2 cellular contexts compared by ENCODE assay signal in the genomic region with DNA sequence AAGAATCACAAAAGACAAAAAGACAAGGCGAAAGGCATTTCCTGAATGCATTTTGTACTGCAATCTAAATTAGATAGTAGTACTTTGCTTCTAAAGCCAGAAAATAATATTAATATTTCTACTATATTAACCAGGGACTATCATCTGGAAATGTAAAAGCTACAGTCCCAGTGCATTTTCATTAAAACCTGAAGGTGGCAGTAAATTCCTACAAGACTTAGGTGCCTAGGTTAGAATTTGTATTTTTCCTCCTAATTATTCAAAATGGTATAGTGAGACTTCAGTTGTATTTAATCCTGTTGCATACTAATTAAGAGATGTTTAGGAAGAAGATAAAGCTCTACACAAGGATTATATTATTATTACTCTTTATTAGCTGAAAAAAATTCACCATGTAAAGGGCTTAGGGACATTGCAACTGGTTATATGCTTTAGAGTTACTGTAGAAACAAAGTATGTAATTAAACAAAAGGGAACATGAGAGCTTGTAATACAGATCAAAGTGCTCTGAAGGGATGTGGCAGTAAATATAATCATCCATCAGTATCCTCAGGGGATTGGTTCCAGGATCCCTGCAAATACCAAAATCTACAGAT.
A peak's percentile ranks its signal among the peaks of the same experiment; 100 is the strongest.
TF ChIP-seq lines count a peak whose summit lies in the region.

No MANE protein-coding gene starts in this region.

TF ChIP-seq in A549, 52 proteins besides CTCF, POLR2A, EP300 and RAD21 (continued from another document):
- TF ChIP-seq HES2 (IDR thresholded peaks at IDR 0.05), result no peak
- peak; percentile 32; the same call in 1 of the 3 replicates for TF ChIP-seq SMC3 (IDR thresholded peaks at IDR 0.05)

TF ChIP-seq in H1, 55 proteins besides CTCF, POLR2A, EP300 and RAD21:
- TF ChIP-seq, protein P1, sequence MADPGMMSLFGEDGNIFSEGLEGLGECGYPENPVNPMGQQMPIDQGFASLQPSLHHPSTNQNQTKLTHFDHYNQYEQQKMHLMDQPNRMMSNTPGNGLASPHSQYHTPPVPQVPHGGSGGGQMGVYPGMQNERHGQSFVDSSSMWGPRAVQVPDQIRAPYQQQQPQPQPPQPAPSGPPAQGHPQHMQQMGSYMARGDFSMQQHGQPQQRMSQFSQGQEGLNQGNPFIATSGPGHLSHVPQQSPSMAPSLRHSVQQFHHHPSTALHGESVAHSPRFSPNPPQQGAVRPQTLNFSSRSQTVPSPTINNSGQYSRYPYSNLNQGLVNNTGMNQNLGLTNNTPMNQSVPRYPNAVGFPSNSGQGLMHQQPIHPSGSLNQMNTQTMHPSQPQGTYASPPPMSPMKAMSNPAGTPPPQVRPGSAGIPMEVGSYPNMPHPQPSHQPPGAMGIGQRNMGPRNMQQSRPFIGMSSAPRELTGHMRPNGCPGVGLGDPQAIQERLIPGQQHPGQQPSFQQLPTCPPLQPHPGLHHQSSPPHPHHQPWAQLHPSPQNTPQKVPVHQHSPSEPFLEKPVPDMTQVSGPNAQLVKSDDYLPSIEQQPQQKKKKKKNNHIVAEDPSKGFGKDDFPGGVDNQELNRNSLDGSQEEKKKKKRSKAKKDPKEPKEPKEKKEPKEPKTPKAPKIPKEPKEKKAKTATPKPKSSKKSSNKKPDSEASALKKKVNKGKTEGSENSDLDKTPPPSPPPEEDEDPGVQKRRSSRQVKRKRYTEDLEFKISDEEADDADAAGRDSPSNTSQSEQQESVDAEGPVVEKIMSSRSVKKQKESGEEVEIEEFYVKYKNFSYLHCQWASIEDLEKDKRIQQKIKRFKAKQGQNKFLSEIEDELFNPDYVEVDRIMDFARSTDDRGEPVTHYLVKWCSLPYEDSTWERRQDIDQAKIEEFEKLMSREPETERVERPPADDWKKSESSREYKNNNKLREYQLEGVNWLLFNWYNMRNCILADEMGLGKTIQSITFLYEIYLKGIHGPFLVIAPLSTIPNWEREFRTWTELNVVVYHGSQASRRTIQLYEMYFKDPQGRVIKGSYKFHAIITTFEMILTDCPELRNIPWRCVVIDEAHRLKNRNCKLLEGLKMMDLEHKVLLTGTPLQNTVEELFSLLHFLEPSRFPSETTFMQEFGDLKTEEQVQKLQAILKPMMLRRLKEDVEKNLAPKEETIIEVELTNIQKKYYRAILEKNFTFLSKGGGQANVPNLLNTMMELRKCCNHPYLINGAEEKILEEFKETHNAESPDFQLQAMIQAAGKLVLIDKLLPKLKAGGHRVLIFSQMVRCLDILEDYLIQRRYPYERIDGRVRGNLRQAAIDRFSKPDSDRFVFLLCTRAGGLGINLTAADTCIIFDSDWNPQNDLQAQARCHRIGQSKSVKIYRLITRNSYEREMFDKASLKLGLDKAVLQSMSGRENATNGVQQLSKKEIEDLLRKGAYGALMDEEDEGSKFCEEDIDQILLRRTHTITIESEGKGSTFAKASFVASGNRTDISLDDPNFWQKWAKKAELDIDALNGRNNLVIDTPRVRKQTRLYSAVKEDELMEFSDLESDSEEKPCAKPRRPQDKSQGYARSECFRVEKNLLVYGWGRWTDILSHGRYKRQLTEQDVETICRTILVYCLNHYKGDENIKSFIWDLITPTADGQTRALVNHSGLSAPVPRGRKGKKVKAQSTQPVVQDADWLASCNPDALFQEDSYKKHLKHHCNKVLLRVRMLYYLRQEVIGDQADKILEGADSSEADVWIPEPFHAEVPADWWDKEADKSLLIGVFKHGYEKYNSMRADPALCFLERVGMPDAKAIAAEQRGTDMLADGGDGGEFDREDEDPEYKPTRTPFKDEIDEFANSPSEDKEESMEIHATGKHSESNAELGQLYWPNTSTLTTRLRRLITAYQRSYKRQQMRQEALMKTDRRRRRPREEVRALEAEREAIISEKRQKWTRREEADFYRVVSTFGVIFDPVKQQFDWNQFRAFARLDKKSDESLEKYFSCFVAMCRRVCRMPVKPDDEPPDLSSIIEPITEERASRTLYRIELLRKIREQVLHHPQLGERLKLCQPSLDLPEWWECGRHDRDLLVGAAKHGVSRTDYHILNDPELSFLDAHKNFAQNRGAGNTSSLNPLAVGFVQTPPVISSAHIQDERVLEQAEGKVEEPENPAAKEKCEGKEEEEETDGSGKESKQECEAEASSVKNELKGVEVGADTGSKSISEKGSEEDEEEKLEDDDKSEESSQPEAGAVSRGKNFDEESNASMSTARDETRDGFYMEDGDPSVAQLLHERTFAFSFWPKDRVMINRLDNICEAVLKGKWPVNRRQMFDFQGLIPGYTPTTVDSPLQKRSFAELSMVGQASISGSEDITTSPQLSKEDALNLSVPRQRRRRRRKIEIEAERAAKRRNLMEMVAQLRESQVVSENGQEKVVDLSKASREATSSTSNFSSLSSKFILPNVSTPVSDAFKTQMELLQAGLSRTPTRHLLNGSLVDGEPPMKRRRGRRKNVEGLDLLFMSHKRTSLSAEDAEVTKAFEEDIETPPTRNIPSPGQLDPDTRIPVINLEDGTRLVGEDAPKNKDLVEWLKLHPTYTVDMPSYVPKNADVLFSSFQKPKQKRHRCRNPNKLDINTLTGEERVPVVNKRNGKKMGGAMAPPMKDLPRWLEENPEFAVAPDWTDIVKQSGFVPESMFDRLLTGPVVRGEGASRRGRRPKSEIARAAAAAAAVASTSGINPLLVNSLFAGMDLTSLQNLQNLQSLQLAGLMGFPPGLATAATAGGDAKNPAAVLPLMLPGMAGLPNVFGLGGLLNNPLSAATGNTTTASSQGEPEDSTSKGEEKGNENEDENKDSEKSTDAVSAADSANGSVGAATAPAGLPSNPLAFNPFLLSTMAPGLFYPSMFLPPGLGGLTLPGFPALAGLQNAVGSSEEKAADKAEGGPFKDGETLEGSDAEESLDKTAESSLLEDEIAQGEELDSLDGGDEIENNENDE (IDR thresholded peaks at IDR 0.05; ENCODE audit: insufficient replicate concordance, low read length), result no peak
- TF ChIP-seq CBX5 (IDR thresholded peaks at IDR 0.05; ENCODE audit: low read depth, low read length) (no peak), BRCA1 (IDR thresholded peaks at IDR 0.05; ENCODE audit: low read depth, low read length) (no peak), SP2 (IDR thresholded peaks at IDR 0.05; ENCODE audit: low read length) (no peak), SIX5 (IDR thresholded peaks at IDR 0.05; ENCODE audit: low read depth, low read length) (no peak), SRF (IDR thresholded peaks at IDR 0.05; ENCODE audit: low read depth, low read length) (no peak), NRF1 (IDR thresholded peaks at IDR 0.05; ENCODE audit: low read depth, low read length) (no peak), PHF8 (conservative IDR thresholded peaks at IDR 0.05; ENCODE audit: low read depth, low read length) (no peak), CHD2 (IDR thresholded peaks at IDR 0.05; ENCODE audit: low read length) (no peak)
- TF ChIP-seq, protein P2, sequence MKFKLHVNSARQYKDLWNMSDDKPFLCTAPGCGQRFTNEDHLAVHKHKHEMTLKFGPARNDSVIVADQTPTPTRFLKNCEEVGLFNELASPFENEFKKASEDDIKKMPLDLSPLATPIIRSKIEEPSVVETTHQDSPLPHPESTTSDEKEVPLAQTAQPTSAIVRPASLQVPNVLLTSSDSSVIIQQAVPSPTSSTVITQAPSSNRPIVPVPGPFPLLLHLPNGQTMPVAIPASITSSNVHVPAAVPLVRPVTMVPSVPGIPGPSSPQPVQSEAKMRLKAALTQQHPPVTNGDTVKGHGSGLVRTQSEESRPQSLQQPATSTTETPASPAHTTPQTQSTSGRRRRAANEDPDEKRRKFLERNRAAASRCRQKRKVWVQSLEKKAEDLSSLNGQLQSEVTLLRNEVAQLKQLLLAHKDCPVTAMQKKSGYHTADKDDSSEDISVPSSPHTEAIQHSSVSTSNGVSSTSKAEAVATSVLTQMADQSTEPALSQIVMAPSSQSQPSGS (IDR thresholded peaks at IDR 0.05; ENCODE audit: low read length), result no peak
TF ChIP-seq in H1: peak in this region for 0.
